ENCODE assay signal across 13 cellular contexts in the genomic region with DNA sequence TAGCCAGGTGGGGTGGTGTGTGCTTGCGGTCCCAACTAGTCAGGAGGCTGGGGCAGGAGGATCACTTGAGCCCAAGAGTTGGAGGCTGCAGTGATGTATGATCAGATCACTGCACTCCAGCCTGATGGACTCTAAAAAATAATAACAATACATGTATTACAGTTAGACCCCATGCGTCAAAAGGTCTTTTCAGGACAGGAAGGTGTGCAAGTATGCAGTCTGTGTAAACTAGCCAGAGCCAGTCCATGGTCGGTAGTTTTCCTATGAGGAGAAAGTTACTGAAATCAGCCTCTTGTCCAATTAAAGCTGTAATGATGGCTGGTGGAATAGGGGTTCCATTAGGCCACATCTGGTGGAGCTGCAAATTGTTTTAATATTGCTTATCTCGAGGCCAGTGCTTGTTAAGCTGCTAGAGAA. TPM values are rescaled to one million over a fixed set of nuclear protein-coding genes. Genes with fewer than 3 reads are reported as not detected.
DNase-seq lines count a peak whose midpoint lies in the region; ATAC-seq lines count a peak whose summit lies in the region.
"Had no signal": no experiment of that assay in that cellular context is flagged by ENCODE, and none has a peak within 500 bp of the region (broad histone marks: within the 10 kb centered on the region; RNA-seq: fewer than 3 reads in every experiment).

No MANE protein-coding gene starts in this region.

- H3K27ac Mint-ChIP-seq in T-helper 1 cell treated with Interleukin-12 subunit alpha and Interleukin-12 subunit beta and Interleukin-4 antibody, amounts not matched to agents 30 μg/mL and 1 μg/mL, for 36 hours = peak overlapping the region; percentile 57
- H3K27ac Mint-ChIP-seq in activated T-helper 1 cell treated with anti-CD3 and anti-CD28 coated beads, Interleukin-12 subunit alpha, Interleukin-12 subunit beta, Interleukin-2, Interleukin-4 antibody, amounts not matched to agents 30 ng/mL and 10 ng/mL and 1 ng/mL, durations not matched to agents 14 hours and 24 hours and 36 hours = peak overlapping the region; percentile 48
- H3K27ac Mint-ChIP-seq in memory B cell = no peak overlapping the region

- no peak for DNase-seq in T-helper 1 cell
- DNase-seq in activated T-helper 1 cell treated with anti-CD3 and anti-CD28 coated beads, Interleukin-12 subunit alpha, Interleukin-12 subunit beta, Interleukin-2, Interleukin-4 antibody, amounts not matched to agents 30 ng/mL and 10 ng/mL and 1 ng/mL, durations not matched to agents 14 hours and 24 hours and 36 hours (ENCODE audit: low spot score) = no peak
- DNase-seq in memory B cell (ENCODE audit: low spot score in 2 of 2) = no peak
- DNase-seq in NCI-H1417 (lab: John Stamatoyannopoulos, UW) = no peak
- DNase-seq in mesenteric fat pad (ENCODE audit: low spot score) = no peak
- no peak for DNase-seq in NCI-H2196 treated with DMSO at 0.1 percent for 48 hours (lab: John Stamatoyannopoulos, UW; ENCODE audit: unreplicated experiment)
- DNase-seq: amniotic stem cell, kidney, NCI-H1930, Peyer's patch had no signal

- no peaks in the 10 kb centered on the region for H3K9me3 Mint-ChIP-seq in T-helper 1 cell treated with Interleukin-12 subunit alpha and Interleukin-12 subunit beta and Interleukin-4 antibody, amounts not matched to agents 30 μg/mL and 1 μg/mL, for 36 hours
- no peaks in the 10 kb centered on the region for H3K9me3 Mint-ChIP-seq in activated T-helper 1 cell treated with anti-CD3 and anti-CD28 coated beads, Interleukin-12 subunit alpha, Interleukin-12 subunit beta, Interleukin-2, Interleukin-4 antibody, amounts not matched to agents 30 ng/mL and 10 ng/mL and 1 ng/mL, durations not matched to agents 14 hours and 24 hours and 36 hours
- peaks cover 4% of the 10 kb centered on the region for H3K9me3 Mint-ChIP-seq in memory B cell

- H3K36me3 ChIP-seq in stomach smooth muscle (ENCODE audit: control insufficient read depth in 2 of 2, insufficient read depth in 2 of 2, low read length in 2 of 2) = no peaks in the 10 kb centered on the region
- H3K36me3 ChIP-seq: Peyer's patch had no signal

- H3K4me3 Mint-ChIP-seq in T-helper 1 cell treated with Interleukin-12 subunit alpha and Interleukin-12 subunit beta and Interleukin-4 antibody, amounts not matched to agents 30 μg/mL and 1 μg/mL, for 36 hours = peak overlapping the region; percentile 63
- H3K4me3 Mint-ChIP-seq in activated T-helper 1 cell treated with anti-CD3 and anti-CD28 coated beads, Interleukin-12 subunit alpha, Interleukin-12 subunit beta, Interleukin-2, Interleukin-4 antibody, amounts not matched to agents 30 ng/mL and 10 ng/mL and 1 ng/mL, durations not matched to agents 14 hours and 24 hours and 36 hours = peak overlapping the region; percentile 75
- H3K4me3 Mint-ChIP-seq in memory B cell = peak overlapping the region; percentile 68

- no peaks in the 10 kb centered on the region for H3K27me3 ChIP-seq in stomach smooth muscle (ENCODE audit: control insufficient read depth in 1 of 2, insufficient read depth in 2 of 2, low read length in 2 of 2)
- H3K27me3 ChIP-seq: Peyer's patch had no signal

- intact Hi-C loops in activated T-helper 1 cell treated with anti-CD3 and anti-CD28 coated beads, Interleukin-12 subunit alpha, Interleukin-12 subunit beta, Interleukin-2, Interleukin-4 antibody, amounts not matched to agents 30 ng/mL and 10 ng/mL and 1 ng/mL, durations not matched to agents 14 hours and 24 hours and 36 hours (cut with micrococcal nuclease) = loop anchor here (2.0 to 5.0 kb wide), 2 partner anchors 251 to 659 kb away; a partner anchor contains a TSS

- peak overlapping the region; percentile 97 for H3K27ac ChIP-seq in stomach smooth muscle (ENCODE audit: low read length)

- H3K9me3 ChIP-seq in stomach smooth muscle (ENCODE audit: control insufficient read depth in 2 of 2, low read length in 2 of 2) = no peaks in the 10 kb centered on the region
- H3K9me3 ChIP-seq: Peyer's patch had no signal

- peaks cover 19% of the 10 kb centered on the region for H3K36me3 Mint-ChIP-seq in T-helper 1 cell treated with Interleukin-12 subunit alpha and Interleukin-12 subunit beta and Interleukin-4 antibody, amounts not matched to agents 30 μg/mL and 1 μg/mL, for 36 hours (ENCODE audit: low read depth)
- peaks cover 15% of the 10 kb centered on the region for H3K36me3 Mint-ChIP-seq in activated T-helper 1 cell treated with anti-CD3 and anti-CD28 coated beads, Interleukin-12 subunit alpha, Interleukin-12 subunit beta, Interleukin-2, Interleukin-4 antibody, amounts not matched to agents 30 ng/mL and 10 ng/mL and 1 ng/mL, durations not matched to agents 14 hours and 24 hours and 36 hours (ENCODE audit: low read depth)
- H3K36me3 Mint-ChIP-seq in memory B cell = peaks cover 2% of the 10 kb centered on the region

- peaks cover 39% of the 10 kb centered on the region for H3K4me1 Mint-ChIP-seq in T-helper 1 cell treated with Interleukin-12 subunit alpha and Interleukin-12 subunit beta and Interleukin-4 antibody, amounts not matched to agents 30 μg/mL and 1 μg/mL, for 36 hours (ENCODE audit: low read depth)
- peaks cover 60% of the 10 kb centered on the region for H3K4me1 Mint-ChIP-seq in activated T-helper 1 cell treated with anti-CD3 and anti-CD28 coated beads, Interleukin-12 subunit alpha, Interleukin-12 subunit beta, Interleukin-2, Interleukin-4 antibody, amounts not matched to agents 30 ng/mL and 10 ng/mL and 1 ng/mL, durations not matched to agents 14 hours and 24 hours and 36 hours (ENCODE audit: low read depth)
- H3K4me1 Mint-ChIP-seq in memory B cell = peaks cover 13% of the 10 kb centered on the region

- H3K4me1 ChIP-seq in stomach smooth muscle (ENCODE audit: control insufficient read depth, insufficient read depth, low read length) = peaks cover 26% of the 10 kb centered on the region

- no peak overlapping the region for H3K4me3 ChIP-seq in stomach smooth muscle (ENCODE audit: low read length in 2 of 2)
- H3K4me3 ChIP-seq: Peyer's patch had no signal

- peaks cover 3% of the 10 kb centered on the region for H3K27me3 Mint-ChIP-seq in T-helper 1 cell treated with Interleukin-12 subunit alpha and Interleukin-12 subunit beta and Interleukin-4 antibody, amounts not matched to agents 30 μg/mL and 1 μg/mL, for 36 hours (ENCODE audit: low read depth)
- H3K27me3 Mint-ChIP-seq in activated T-helper 1 cell treated with anti-CD3 and anti-CD28 coated beads, Interleukin-12 subunit alpha, Interleukin-12 subunit beta, Interleukin-2, Interleukin-4 antibody, amounts not matched to agents 30 ng/mL and 10 ng/mL and 1 ng/mL, durations not matched to agents 14 hours and 24 hours and 36 hours (ENCODE audit: insufficient read depth) = peaks cover 3% of the 10 kb centered on the region
- no peaks in the 10 kb centered on the region for H3K27me3 Mint-ChIP-seq in memory B cell

- H3K9ac ChIP-seq in stomach smooth muscle (ENCODE audit: low read length in 2 of 2) = no peak overlapping the region

- ATAC-seq in memory B cell (ENCODE audit: low read depth) = no peak

RNA-seq across cellular contexts. Expression of a gene that starts 1.5 kb away (rescaled TPM):
- total RNA-seq in activated T-helper 1 cell treated with anti-CD3 and anti-CD28 coated beads, Interleukin-12 subunit alpha, Interleukin-12 subunit beta, Interleukin-2, Interleukin-4 antibody, amounts not matched to agents 30 ng/mL and 10 ng/mL and 1 ng/mL, durations not matched to agents 14 hours and 24 hours and 36 hours = 51.1 and 51.7 TPM in 2 replicates
- total RNA-seq in mesenteric fat pad = 620 TPM
- total RNA-seq: HT-29 had no signal

Comparison
In these comparisons a context has a peak if more than half of its experiments do, and no peak if none do; other contexts are left out.
1. RNA of a gene that starts 1.5 kb away (total RNA-seq): 620 TPM in mesenteric fat pad (single experiment); 51.1 to 51.7 TPM in activated T-helper 1 cell treated with anti-CD3 and anti-CD28 coated beads, Interleukin-12 subunit alpha, Interleukin-12 subunit beta, Interleukin-2, Interleukin-4 antibody, amounts not matched to agents 30 ng/mL and 10 ng/mL and 1 ng/mL, durations not matched to agents 14 hours and 24 hours and 36 hours; every median in the first group is over 10 times any median in the second.
2. Peak in every context shown above with its lines, with median percentiles within 50 percentile points of each other: H3K4me3 Mint-ChIP-seq.